8 cellular contexts compared by ENCODE assay signal in the genomic region with DNA sequence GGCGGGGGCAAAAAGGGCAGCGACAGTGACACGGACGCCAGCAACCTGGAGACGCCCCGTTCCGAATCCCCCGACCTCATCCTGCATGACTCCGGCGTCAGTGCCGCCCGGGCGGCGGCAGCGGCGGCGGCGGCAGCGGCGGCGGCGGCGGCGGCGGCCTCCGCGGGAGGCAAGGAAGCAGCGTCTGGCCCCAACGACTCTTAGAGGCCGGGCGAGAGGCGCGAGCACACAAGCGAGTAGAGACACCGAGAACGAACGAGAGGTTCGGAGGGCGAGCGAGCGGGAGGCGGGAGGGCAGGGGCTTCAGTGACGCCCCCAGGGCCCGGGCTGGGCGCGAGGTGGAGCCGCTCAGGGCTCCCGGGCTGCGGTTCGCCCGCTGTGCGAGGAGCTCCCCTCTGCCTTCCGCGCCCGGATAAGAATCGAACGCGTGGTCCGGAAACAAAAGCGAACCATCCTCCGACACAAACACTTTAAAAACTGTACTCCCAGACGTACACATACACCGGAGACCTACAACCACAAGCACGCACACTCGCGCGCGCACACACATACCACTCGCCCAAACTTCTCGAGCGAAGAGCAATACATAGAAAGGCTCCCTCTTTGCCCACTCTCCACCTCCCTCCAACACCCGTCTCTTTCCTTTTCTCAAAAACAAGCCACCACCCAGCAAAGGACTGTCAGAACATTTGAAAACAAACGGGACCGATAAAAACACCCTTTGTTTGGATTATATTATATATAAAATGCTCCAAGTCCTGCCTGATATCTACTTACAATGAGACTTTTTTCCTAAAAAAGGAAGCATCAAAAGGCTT. TPM values are rescaled to one million over a fixed set of nuclear protein-coding genes. Genes with fewer than 3 reads are reported as not detected.
DNase-seq lines count a peak whose midpoint lies in the region; ATAC-seq and TF ChIP-seq lines count a peak whose summit lies in the region.

No MANE protein-coding gene starts in this region.

- peaks cover 9 to 82% (median 44%) of the 10 kb centered on the region in 12 donors for H3K4me1 ChIP-seq in heart left ventricle

- no peaks in the 10 kb centered on the region for H3K36me3 ChIP-seq in heart left ventricle

- peak; percentile 16 for ATAC-seq in HG02763 (IDR thresholded peaks at IDR 0.05; ENCODE audit: unreplicated experiment)
- ATAC-seq in heart left ventricle: no peak
- no peak for ATAC-seq in stimulated activated naive CD8-positive, alpha-beta T cell treated with anti-CD3 and anti-CD28 coated beads, Interleukin-15, Interleukin-2, amounts not matched to agents 100 U/mL and 50 U/mL, for 24 hours
- ATAC-seq in HG02840 (IDR thresholded peaks at IDR 0.05; ENCODE audit: low FRiP score, unreplicated experiment): no peak
- no peak for ATAC-seq in GM21526 (IDR thresholded peaks at IDR 0.05; ENCODE audit: low FRiP score, unreplicated experiment)

- peaks cover 61% of the 10 kb centered on the region for H3K27me3 Mint-ChIP-seq in activated CD4-positive, alpha-beta memory T cell treated with anti-CD3 and anti-CD28 coated beads for 36 hours

- peak overlapping the region in 10 of 12 donors; percentile 4 to 53 (median 27) for H3K4me3 ChIP-seq in heart left ventricle

- H3K9me3 Mint-ChIP-seq in activated CD4-positive, alpha-beta memory T cell treated with anti-CD3 and anti-CD28 coated beads for 36 hours: no peaks in the 10 kb centered on the region

- CTCF ChIA-PET in activated CD4-positive, alpha-beta memory T cell treated with anti-CD3 and anti-CD28 coated beads for 36 hours (lab: Charles Lee): interaction anchor here (0.6 to 1.7 kb wide), 2 partner anchors 12 to 402 kb away, joined by 3 to 13 read pairs; no protein-coding TSS in a partner anchor

- intact Hi-C loops in activated CD4-positive, alpha-beta memory T cell treated with anti-CD3 and anti-CD28 coated beads for 36 hours (cut with micrococcal nuclease): loop anchor here (10.0 kb wide), 1 partner anchor 1797 kb away; no protein-coding TSS in a partner anchor
- intact Hi-C loops in heart left ventricle (cut with DNase I): loop anchor here in 3 of 10 donors (10.0 kb wide), 4 partner anchors 173 to 763 kb away; a partner anchor contains a TSS

- POLR2A ChIA-PET in activated CD4-positive, alpha-beta memory T cell treated with anti-CD3 and anti-CD28 coated beads for 36 hours (lab: Charles Lee): interaction anchor here (1.0 to 2.1 kb wide), 2 partner anchors 11 to 1181 kb away, joined by 3 to 7 read pairs; no protein-coding TSS in a partner anchor

- H3K27ac ChIP-seq in heart left ventricle: no peak overlapping the region

- H3K4me1 Mint-ChIP-seq in activated CD4-positive, alpha-beta memory T cell treated with anti-CD3 and anti-CD28 coated beads for 36 hours (ENCODE audit: low read depth): peaks cover 47% of the 10 kb centered on the region

- no peak for TF ChIP-seq CTCF in heart left ventricle (IDR thresholded peaks at IDR 0.05)

- H3K27ac Mint-ChIP-seq in activated CD4-positive, alpha-beta memory T cell treated with anti-CD3 and anti-CD28 coated beads for 36 hours: peak overlapping the region; percentile 35

- peak overlapping the region; percentile 68 for H3K4me3 Mint-ChIP-seq in activated CD4-positive, alpha-beta memory T cell treated with anti-CD3 and anti-CD28 coated beads for 36 hours

- H3K36me3 Mint-ChIP-seq in activated CD4-positive, alpha-beta memory T cell treated with anti-CD3 and anti-CD28 coated beads for 36 hours: no peaks in the 10 kb centered on the region

- TF ChIP-seq POLR2A in heart left ventricle (IDR thresholded peaks at IDR 0.05): no peak

- H3K27me3 ChIP-seq in heart left ventricle: peaks cover 84 to 100% (median 96%) of the 10 kb centered on the region in 9 donors

- WGBS in heart left ventricle, 4 donors: 3 to 6% (median 4%) methylated on average over 59 to 74 of the region's 74 CpGs

- DNase-seq in NCI-H2081 (lab: John Stamatoyannopoulos, UW) (peak; percentile 43 to 69), NCI-H2081 treated with DMSO at 0.1 percent for 48 hours (lab: John Stamatoyannopoulos, UW) (no peak), heart left ventricle (peak in 1 of 5 donors; percentile 65)
- DNase-seq in activated CD4-positive, alpha-beta memory T cell treated with anti-CD3 and anti-CD28 coated beads for 36 hours: peak; percentile 50
- DNase-seq in stimulated activated naive CD8-positive, alpha-beta T cell treated with anti-CD3 and anti-CD28 coated beads, Interleukin-15, Interleukin-2, amounts not matched to agents 100 U/mL and 50 U/mL, for 24 hours: peak; percentile 40

- no peaks in the 10 kb centered on the region for H3K9me3 ChIP-seq in heart left ventricle

RNA-seq across cellular contexts. Expression of a gene that starts 2.8 kb away (rescaled TPM):
- total RNA-seq in activated CD4-positive, alpha-beta memory T cell treated with anti-CD3 and anti-CD28 coated beads for 36 hours: not detected
- under 1 TPM in 1 of 9 donors, not detected in 8; 0.08 TPM for total RNA-seq in heart left ventricle
- polyA plus RNA-seq in heart left ventricle: not detected

RNA-seq across cellular contexts. Expression of a gene that starts 58.0 kb away (rescaled TPM):
- total RNA-seq in activated CD4-positive, alpha-beta memory T cell treated with anti-CD3 and anti-CD28 coated beads for 36 hours: 10 to 100 TPM; 12.4 to 12.9 TPM
- total RNA-seq in heart left ventricle: 10 to 100 TPM; 29.8 to 56.6 (median 43.0) TPM
- 10 to 100 TPM; 15.7 to 20.2 TPM for polyA plus RNA-seq in heart left ventricle
